ENCODE assay signal across 1 cellular context in the genomic region with DNA sequence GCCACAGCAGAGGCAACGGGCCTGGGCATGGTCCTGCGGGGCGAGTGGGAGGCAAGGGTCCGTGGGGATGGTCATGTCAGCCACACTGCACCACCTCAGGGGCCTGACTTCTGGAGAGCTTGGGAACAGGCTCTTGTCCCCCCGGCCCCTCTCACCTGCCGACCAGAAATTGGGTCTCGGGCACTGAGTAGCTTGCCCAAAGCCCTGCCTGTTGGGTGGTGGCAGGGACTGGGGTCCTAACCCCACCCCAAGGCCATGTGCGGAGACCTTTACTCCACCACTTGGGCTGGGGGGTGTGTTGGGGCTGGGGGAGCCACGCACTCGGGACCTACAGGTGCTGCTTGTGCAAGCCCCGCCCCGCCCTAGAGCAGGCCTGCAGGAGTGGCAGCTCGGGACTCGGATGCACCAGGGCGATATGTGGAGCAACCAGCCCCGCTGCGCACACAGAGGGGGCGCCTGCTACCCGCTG.
TF ChIP-seq lines count a peak whose summit lies in the region.

No MANE protein-coding gene starts in this region.

TF ChIP-seq in H1, 55 proteins besides CTCF, POLR2A, EP300 and RAD21 (continued from another document):
- TF ChIP-seq, protein P1, sequence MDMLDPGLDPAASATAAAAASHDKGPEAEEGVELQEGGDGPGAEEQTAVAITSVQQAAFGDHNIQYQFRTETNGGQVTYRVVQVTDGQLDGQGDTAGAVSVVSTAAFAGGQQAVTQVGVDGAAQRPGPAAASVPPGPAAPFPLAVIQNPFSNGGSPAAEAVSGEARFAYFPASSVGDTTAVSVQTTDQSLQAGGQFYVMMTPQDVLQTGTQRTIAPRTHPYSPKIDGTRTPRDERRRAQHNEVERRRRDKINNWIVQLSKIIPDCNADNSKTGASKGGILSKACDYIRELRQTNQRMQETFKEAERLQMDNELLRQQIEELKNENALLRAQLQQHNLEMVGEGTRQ (IDR thresholded peaks at IDR 0.05; ENCODE audit: low read length) = no peak
- no peak for TF ChIP-seq EGR1 (IDR thresholded peaks at IDR 0.05; ENCODE audit: borderline replicate concordance, low read depth, low read length)
